20 cellular contexts compared by ENCODE assay signal in the genomic region with DNA sequence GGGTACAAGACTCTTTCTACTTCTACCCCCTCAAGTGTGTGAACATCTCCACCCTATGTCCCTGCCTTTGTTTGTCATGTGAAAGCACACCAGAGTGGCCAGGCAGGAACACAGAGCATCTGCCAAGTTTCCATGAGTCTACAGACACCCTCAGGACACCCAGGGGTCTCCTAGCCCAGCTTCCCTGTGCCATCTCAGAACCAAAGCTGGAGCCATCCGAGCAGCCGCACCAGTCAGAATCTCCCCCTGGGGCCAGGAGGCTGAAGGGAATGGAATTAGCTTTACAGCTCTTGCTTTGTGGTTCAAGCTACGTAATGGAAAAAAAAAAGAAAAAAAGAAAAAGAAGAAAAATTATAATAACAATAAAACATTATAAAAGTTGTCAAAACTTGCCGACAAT. TPM values are rescaled to one million over a fixed set of nuclear protein-coding genes. Genes with fewer than 3 reads are reported as not detected.
"Had no signal": no experiment of that assay in that cellular context is flagged by ENCODE, and none has a peak within 500 bp of the region (broad histone marks: within the 10 kb centered on the region; RNA-seq: fewer than 3 reads in every experiment).

No MANE protein-coding gene starts in this region.

- H3K4me1 ChIP-seq: sigmoid colon, tibial artery had no signal

- H3K4me3 ChIP-seq: hepatocyte, mucosa of descending colon, sigmoid colon, tibial artery had no signal

- H3K9me3 ChIP-seq: mucosa of descending colon, SK-N-SH, tibial artery had no signal

- H3K27ac ChIP-seq: hepatocyte, tibial artery had no signal

- H3K36me3 ChIP-seq: sigmoid colon, tibial artery had no signal

- ATAC-seq: activated naive CD4-positive, alpha-beta T cell treated with anti-CD3 and anti-CD28 coated beads, Interleukin-2, amount 50 U/mL, for 72 hours; mucosa of descending colon; stimulated activated naive B cell treated with anti-CD40 and anti-IgM and Interleukin-4, amounts not matched to agents 10 μg/mL and 1 μg/mL and 100 μg/mL, for 72 hours had no signal

- DNase-seq: activated B cell treated with CpG ODN at 0.5 μM for 24 hours; activated CD4-positive, alpha-beta memory T cell treated with anti-CD3 and anti-CD28 coated beads for 36 hours; activated CD4-positive, alpha-beta T cell treated with anti-CD3 and anti-CD28 coated beads for 4 hours; activated gamma-delta T cell treated with Interleukin-2 at 50 U/mL for 16 hours; activated T-cell treated with anti-CD3 and anti-CD28 coated beads for 4 hours; caudate nucleus; erythroblast; mucosa of descending colon; naive B cell; sigmoid colon; SK-N-SH; stimulated activated naive B cell treated with anti-CD40 and anti-IgM and Interleukin-4, amounts not matched to agents 10 μg/mL and 1 μg/mL and 100 μg/mL, for 72 hours had no signal

RNA-seq across cellular contexts. Expression of a gene that starts 37.3 kb away (rescaled TPM):
- total RNA-seq: activated B cell treated with CpG ODN at 0.5 μM for 24 hours; activated CD4-positive, alpha-beta memory T cell treated with anti-CD3 and anti-CD28 coated beads for 36 hours; activated naive CD4-positive, alpha-beta T cell treated with anti-CD3 and anti-CD28 coated beads, Interleukin-2, amount 50 U/mL, for 72 hours; activated T-helper 1 cell treated with anti-CD3 and anti-CD28 coated beads, Interleukin-12 subunit alpha, Interleukin-12 subunit beta, Interleukin-2, Interleukin-4 antibody, amounts not matched to agents 30 ng/mL and 10 ng/mL and 1 ng/mL, durations not matched to agents 14 hours and 24 hours and 36 hours; lung microvascular endothelial cell; mucosa of descending colon; neural crest cell; omental fat pad; pulmonary artery endothelial cell; sigmoid colon had no signal
- polyA plus RNA-seq: sigmoid colon, SK-N-SH had no signal
